ENCODE assay signal across 31 cellular contexts in the genomic region with DNA sequence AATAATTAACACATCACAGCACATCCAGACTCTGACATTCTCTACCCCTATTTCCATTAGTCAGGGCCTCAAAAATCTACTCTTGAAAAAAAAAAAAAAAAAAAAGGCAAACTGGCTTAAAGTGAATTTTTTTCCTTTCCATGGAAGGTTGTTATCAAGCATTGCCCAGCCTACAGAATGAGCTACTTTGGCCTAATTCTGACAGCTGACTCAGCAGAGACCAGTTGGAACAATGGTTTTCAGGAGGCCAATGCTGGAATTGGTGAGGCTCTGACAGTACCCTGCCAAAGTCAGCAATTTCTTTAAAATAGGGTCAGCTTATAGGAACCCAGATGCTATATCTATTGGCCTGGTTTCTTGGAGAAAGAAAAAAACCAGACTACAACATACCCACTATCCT.
"Had no signal": no experiment of that assay in that cellular context is flagged by ENCODE, and none has a peak within 500 bp of the region (broad histone marks: within the 10 kb centered on the region; RNA-seq: fewer than 3 reads in every experiment).

No MANE protein-coding gene starts in this region.

- H3K4me2 ChIP-seq: hepatocyte, neural progenitor cell, smooth muscle cell had no signal

- H3K9me3 ChIP-seq: colonic mucosa, gastroesophageal sphincter, heart left ventricle, left lung, prostate gland, right atrium auricular region, stomach, testis, tibial artery had no signal

- H3K27ac Mint-ChIP-seq: dendritic cell treated with granulocyte-macrophage colony-stimulating factor and Interleukin-4, amounts not matched to agents 40 ng/mL and 50 ng/mL, for 4 days; endodermal cell; naive thymus-derived CD4-positive, alpha-beta T cell; neural progenitor cell; type B pancreatic cell had no signal

- H3K79me2 ChIP-seq: parathyroid adenoma had no signal

- H3K9ac ChIP-seq: neural progenitor cell, parathyroid adenoma had no signal

- H3K36me3 Mint-ChIP-seq: naive thymus-derived CD4-positive, alpha-beta T cell; type B pancreatic cell had no signal

- H3K27me3 Mint-ChIP-seq: dendritic cell treated with granulocyte-macrophage colony-stimulating factor and Interleukin-4, amounts not matched to agents 40 ng/mL and 50 ng/mL, for 4 days; naive thymus-derived CD4-positive, alpha-beta T cell; type B pancreatic cell had no signal

- H3K4me1 ChIP-seq: colonic mucosa, foreskin keratinocyte, left lung, prostate gland, testis had no signal

- H3K4me3 ChIP-seq: colonic mucosa, gastroesophageal sphincter, heart left ventricle, hepatocyte, left lung, neural progenitor cell, prostate gland, right atrium auricular region, smooth muscle cell, stomach, testis, tibial artery had no signal

- H3K4me1 Mint-ChIP-seq: naive thymus-derived CD4-positive, alpha-beta T cell; neural progenitor cell had no signal

- FAIRE-seq: kidney had no signal

- H2AFZ ChIP-seq: hepatocyte, neural progenitor cell, parathyroid adenoma had no signal

- H3K4me3 Mint-ChIP-seq: dendritic cell treated with granulocyte-macrophage colony-stimulating factor and Interleukin-4, amounts not matched to agents 40 ng/mL and 50 ng/mL, for 4 days; endodermal cell; naive thymus-derived CD4-positive, alpha-beta T cell; nephron; neural progenitor cell; type B pancreatic cell had no signal

- ATAC-seq: esophagus mucosa; foreskin keratinocyte; gastroesophageal sphincter; heart left ventricle; left lung; naive thymus-derived CD4-positive, alpha-beta T cell; sciatic nerve had no signal

- H3K27ac ChIP-seq: colonic mucosa, epithelial cell of prostate, foreskin keratinocyte, gastroesophageal sphincter, hepatocyte, left lung, neural progenitor cell, parathyroid adenoma, prostate gland, right atrium auricular region, stomach, testis, tibial artery had no signal

- H3K27me3 ChIP-seq: colonic mucosa, foreskin keratinocyte, gastroesophageal sphincter, heart left ventricle, hepatocyte, left lung, neural progenitor cell, right atrium auricular region, stomach, testis, tibial artery had no signal

- H3K36me3 ChIP-seq: colonic mucosa, gastroesophageal sphincter, heart left ventricle, left lung, neural progenitor cell, prostate gland, right atrium auricular region, stomach, tibial artery had no signal

- H3K9me3 Mint-ChIP-seq: dendritic cell treated with granulocyte-macrophage colony-stimulating factor and Interleukin-4, amounts not matched to agents 40 ng/mL and 50 ng/mL, for 4 days; endodermal cell; nephron; type B pancreatic cell had no signal

- DNase-seq: colonic mucosa; effector CD8-positive, alpha-beta T cell; endodermal cell; foreskin keratinocyte; heart left ventricle; kidney; left lung; mesenchymal stem cell; midbrain; naive thymus-derived CD4-positive, alpha-beta T cell; stimulated activated CD4-positive, alpha-beta T cell treated with anti-CD3 and anti-CD28 coated beads, Interleukin-12 subunit alpha, Interleukin-12 subunit beta, amount 100 ng/mL, for 4 hours; stimulated activated CD4-positive, alpha-beta T cell treated with anti-CD3 and anti-CD28 coated beads, Interleukin-1b, Interleukin-23, amount 100 ng/mL, for 48 hours; stimulated activated CD4-positive, alpha-beta T cell treated with anti-CD3 and anti-CD28 coated beads, Interleukin-4, amount 100 ng/mL, for 1 hour; stimulated activated CD8-positive, alpha-beta memory T cell treated with anti-CD3 and anti-CD28 coated beads, Interleukin-4, amount 100 ng/mL, for 48 hours; stimulated activated naive CD4-positive, alpha-beta T cell; stomach; testis; tibial artery had no signal
